Comparison of ENCODE assay signal across 15 cellular contexts in genomic region chr4:24137596-24137962, GRCh38.
"Had no signal": no experiment of that assay in that cellular context is flagged by ENCODE, and none has a peak within 500 bp of the region (broad histone marks: within the 10 kb centered on the region; RNA-seq: fewer than 3 reads in every experiment).

No MANE protein-coding gene starts in this region.

- H3K9me3 Mint-ChIP-seq: activated naive CD4-positive, alpha-beta T cell treated with anti-CD3 and anti-CD28 coated beads, Interleukin-2, amount 50 U/mL, for 72 hours; nephron had no signal

- H3K4me1 Mint-ChIP-seq: stimulated activated naive B cell treated with anti-CD40 and anti-IgM and Interleukin-4, amounts not matched to agents 10 μg/mL and 1 μg/mL and 100 μg/mL, for 72 hours had no signal

- H3K4me3 Mint-ChIP-seq: nephron; stimulated activated naive B cell treated with anti-CD40 and anti-IgM and Interleukin-4, amounts not matched to agents 10 μg/mL and 1 μg/mL and 100 μg/mL, for 72 hours had no signal

- H3K36me3 Mint-ChIP-seq: activated naive CD4-positive, alpha-beta T cell treated with anti-CD3 and anti-CD28 coated beads, Interleukin-2, amount 50 U/mL, for 72 hours; stimulated activated naive B cell treated with anti-CD40 and anti-IgM and Interleukin-4, amounts not matched to agents 10 μg/mL and 1 μg/mL and 100 μg/mL, for 72 hours had no signal

- H3K79me2 ChIP-seq: parathyroid adenoma had no signal

- ATAC-seq: activated naive CD4-positive, alpha-beta T cell treated with anti-CD3 and anti-CD28 coated beads, Interleukin-2, amount 50 U/mL, for 72 hours; esophagus mucosa; gastroesophageal sphincter; heart left ventricle; lower lobe of right lung; stimulated activated naive B cell treated with anti-CD40 and anti-IgM and Interleukin-4, amounts not matched to agents 10 μg/mL and 1 μg/mL and 100 μg/mL, for 72 hours had no signal

- H3K27me3 ChIP-seq: adrenal gland, breast epithelium, gastroesophageal sphincter, heart left ventricle, sigmoid colon had no signal

- H3K9me3 ChIP-seq: adrenal gland, breast epithelium, gastroesophageal sphincter, heart left ventricle, lower lobe of right lung, sigmoid colon had no signal

- H3K27ac Mint-ChIP-seq: activated naive CD4-positive, alpha-beta T cell treated with anti-CD3 and anti-CD28 coated beads, Interleukin-2, amount 50 U/mL, for 72 hours; stimulated activated naive B cell treated with anti-CD40 and anti-IgM and Interleukin-4, amounts not matched to agents 10 μg/mL and 1 μg/mL and 100 μg/mL, for 72 hours had no signal

- DNase-seq: activated CD4-positive, alpha-beta T cell treated with anti-CD3 and anti-CD28 coated beads, Interleukin-2, amount 50 U/mL, for 48 hours; activated gamma-delta T cell treated with Interleukin-2 at 50 U/mL for 16 hours; adrenal gland; effector CD4-positive, alpha-beta T cell; heart left ventricle; lower lobe of right lung; sigmoid colon; stimulated activated CD4-positive, alpha-beta T cell treated with anti-CD3 and anti-CD28 coated beads, Interleukin-4, amount 100 ng/mL, for 24 hours; stimulated activated naive B cell treated with anti-CD40 and anti-IgM and Interleukin-4, amounts not matched to agents 10 μg/mL and 1 μg/mL and 100 μg/mL, for 72 hours had no signal

- H3K27me3 Mint-ChIP-seq: stimulated activated naive B cell treated with anti-CD40 and anti-IgM and Interleukin-4, amounts not matched to agents 10 μg/mL and 1 μg/mL and 100 μg/mL, for 72 hours had no signal

- H3K4me3 ChIP-seq: adrenal gland, breast epithelium, gastroesophageal sphincter, heart left ventricle, lower lobe of right lung, sigmoid colon had no signal

- H3K4me1 ChIP-seq: adrenal gland, breast epithelium, gastroesophageal sphincter, lower lobe of right lung, parathyroid adenoma had no signal

- H3K36me3 ChIP-seq: adrenal gland, breast epithelium, gastroesophageal sphincter, heart left ventricle, lower lobe of right lung, sigmoid colon had no signal

- H3K27ac ChIP-seq: adrenal gland, breast epithelium, gastroesophageal sphincter, heart left ventricle, lower lobe of right lung, parathyroid adenoma, sigmoid colon had no signal

- H2AFZ ChIP-seq: parathyroid adenoma had no signal
